ENCODE assay signal across 17 cellular contexts in the genomic region with DNA sequence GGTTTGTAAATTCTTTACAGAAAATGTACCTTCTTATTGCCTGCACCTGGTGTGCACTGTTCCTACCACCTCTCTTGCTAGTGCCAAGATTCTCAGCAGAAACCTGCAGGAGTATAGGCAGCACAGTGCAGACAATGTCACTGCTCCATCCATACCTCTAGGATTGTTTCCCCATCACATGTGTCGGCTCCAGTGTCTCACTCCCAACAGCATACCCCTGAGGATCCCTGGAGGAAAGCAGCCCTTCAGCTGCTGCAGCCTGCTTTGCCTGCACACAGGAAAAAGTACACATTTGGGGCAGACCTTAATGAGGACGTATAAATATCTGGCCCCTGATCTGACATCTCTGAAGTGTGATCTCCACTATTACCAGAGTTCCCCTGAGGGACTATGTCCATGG.
A peak's percentile ranks its signal among the peaks of the same experiment; 100 is the strongest.
DNase-seq lines count a peak whose midpoint lies in the region; ATAC-seq and TF ChIP-seq lines count a peak whose summit lies in the region.
"Had no signal": no experiment of that assay in that cellular context is flagged by ENCODE, and none has a peak within 500 bp of the region (broad histone marks: within the 10 kb centered on the region; RNA-seq: fewer than 3 reads in every experiment).

No MANE protein-coding gene starts in this region.

- H3K4me1 ChIP-seq in mesendoderm (ENCODE audit: control insufficient read depth, low read depth, low read length) = peaks cover 2% of the 10 kb centered on the region
- H3K4me1 ChIP-seq: A549, BE2C had no signal

- no peaks in the 10 kb centered on the region for H3K9me3 Mint-ChIP-seq in glutamatergic neuron (ENCODE audit: unreplicated experiment)

- no peak overlapping the region for H2BK5ac ChIP-seq in mesendoderm (ENCODE audit: low read length)

- no peak overlapping the region for H3K23ac ChIP-seq in mesendoderm (ENCODE audit: low read length)

- H3K4ac ChIP-seq in mesendoderm (ENCODE audit: low read depth, low read length) = no peak overlapping the region

- no peaks in the 10 kb centered on the region for H3K79me1 ChIP-seq in mesendoderm (ENCODE audit: low read length)

- no peaks in the 10 kb centered on the region for H3K27me3 Mint-ChIP-seq in glutamatergic neuron (ENCODE audit: unreplicated experiment)
- H3K27me3 Mint-ChIP-seq: CD4-positive, alpha-beta memory T cell had no signal

- H3K27me3 ChIP-seq in mesendoderm (ENCODE audit: insufficient read depth, low read length, poor library complexity) = no peaks in the 10 kb centered on the region
- H3K27me3 ChIP-seq: BE2C had no signal

- ATAC-seq in GM21447 (IDR thresholded peaks at IDR 0.05; ENCODE audit: unreplicated experiment) (no peak), left lobe of liver (no peak), HG03039 (IDR thresholded peaks at IDR 0.05; ENCODE audit: unreplicated experiment) (no peak), omental fat pad (ENCODE audit: low FRiP score) (no peak)
- ATAC-seq: A549, HepG2 had no signal

- H3K18ac ChIP-seq in mesendoderm (ENCODE audit: low read length) = no peak overlapping the region

- peaks cover 7% of the 10 kb centered on the region for H3K4me1 Mint-ChIP-seq in glutamatergic neuron (ENCODE audit: low read depth, unreplicated experiment)
- H3K4me1 Mint-ChIP-seq: CD4-positive, alpha-beta memory T cell had no signal

- no peak overlapping the region for H3K9ac ChIP-seq in mesendoderm (ENCODE audit: low read length)

- H3K36me3 Mint-ChIP-seq in glutamatergic neuron (ENCODE audit: unreplicated experiment) = no peaks in the 10 kb centered on the region
- H3K36me3 Mint-ChIP-seq: CD4-positive, alpha-beta memory T cell had no signal

- no peak overlapping the region for H2AK5ac ChIP-seq in mesendoderm (ENCODE audit: low read length)

- no peak overlapping the region for H3K4me3 Mint-ChIP-seq in glutamatergic neuron (ENCODE audit: unreplicated experiment)
- H3K4me3 Mint-ChIP-seq: CD4-positive, alpha-beta memory T cell; HFFc6 had no signal

- H4K5ac ChIP-seq in mesendoderm (ENCODE audit: low read length) = no peak overlapping the region

- H3K27ac Mint-ChIP-seq in glutamatergic neuron (ENCODE audit: unreplicated experiment) = no peak overlapping the region
- H3K27ac Mint-ChIP-seq: CD4-positive, alpha-beta memory T cell; HFFc6 had no signal

- no peaks in the 10 kb centered on the region for H3K36me3 ChIP-seq in mesendoderm (ENCODE audit: control insufficient read depth, insufficient read depth, low read length)
- H3K36me3 ChIP-seq: BE2C had no signal

- no peak overlapping the region for H2BK15ac ChIP-seq in mesendoderm (replicated peaks; ENCODE audit: low read depth)

- no peak overlapping the region for H3K4me2 ChIP-seq in mesendoderm (ENCODE audit: low read length)
- H3K4me2 ChIP-seq: A549 had no signal

- TF ChIP-seq CTCF in glutamatergic neuron (IDR thresholded peaks at IDR 0.05; ENCODE audit: partially characterized antibody, unreplicated experiment) = no peak
- TF ChIP-seq CTCF in omental fat pad (IDR thresholded peaks at IDR 0.05) = no peak

- no peaks in the 10 kb centered on the region for H3K79me2 ChIP-seq in mesendoderm (ENCODE audit: control insufficient read depth, insufficient read depth, low read length)

- H2BK120ac ChIP-seq in mesendoderm (ENCODE audit: low read depth, low read length) = no peak overlapping the region

- no peak overlapping the region for H4K8ac ChIP-seq in mesendoderm (ENCODE audit: low read depth, low read length)

- no peak overlapping the region for H3K4me3 ChIP-seq in mesendoderm (ENCODE audit: low read length)
- H3K4me3 ChIP-seq: A549 had no signal

- no peak overlapping the region for H3K56ac ChIP-seq in mesendoderm (ENCODE audit: low read length)

- DNase-seq in astrocyte of the hippocampus (ENCODE audit: low read depth, low spot score) = peak; percentile 2
- peak; percentile 36 for DNase-seq in glutamatergic neuron
- DNase-seq in mesendoderm = peak; percentile 16
- no peak for DNase-seq in left lobe of liver (ENCODE audit: low spot score)
- no peak for DNase-seq in omental fat pad (ENCODE audit: low spot score)
- DNase-seq: BE2C, DMS79 treated with DMSO at 0.1 percent for 48 hours, EL, GOT3, HCEC 1CT, HFFc6 had no signal

- no peak overlapping the region for H3K27ac ChIP-seq in mesendoderm (ENCODE audit: low read depth, low read length)
- H3K27ac ChIP-seq: A549, C4-2B had no signal

- no CpG with 5 or more reads among the region's 2 CpGs for WGBS in mesendoderm (ENCODE audit: extremely low coverage, insufficient coverage, low lambda C conversion rate)

Comparison
In these comparisons a context has a peak if more than half of its experiments do, and no peak if none do; other contexts are left out.
1. DNase-seq: peak in astrocyte of the hippocampus (single experiment), glutamatergic neuron (single experiment) and mesendoderm (single experiment); none in left lobe of liver (single experiment) and omental fat pad (single experiment).